1 cellular context compared by ENCODE assay signal in genomic region chr15:44715797-44716334, GRCh38.
TF ChIP-seq lines count a peak whose summit lies in the region.

No MANE protein-coding gene starts in this region.

TF ChIP-seq in GM12878, 131 proteins besides CTCF, POLR2A, EP300 and RAD21:
- TF ChIP-seq LARP7 (IDR thresholded peaks at IDR 0.05) (0 out of 2 replicates have a peak, but pooled peaks have one; percentile 9), POLR2AphosphoS5 (IDR thresholded peaks at IDR 0.05; ENCODE audit: low read length) (peak; percentile 60), NR2F1 (conservative IDR thresholded peaks at IDR 0.05) (no peak), RBBP5 (conservative IDR thresholded peaks at IDR 0.05) (no peak), NR2C1 (IDR thresholded peaks at IDR 0.05) (no peak), BRCA1 (IDR thresholded peaks at IDR 0.05; ENCODE audit: low read depth, low read length) (no peak), MXI1 (IDR thresholded peaks at IDR 0.05; ENCODE audit: low read depth, low read length) (no peak), WRNIP1 (IDR thresholded peaks at IDR 0.05; ENCODE audit: borderline replicate concordance, low read depth, low read length) (peak; percentile 33; the same call in 1 of the 2 replicates), MYB (IDR thresholded peaks at IDR 0.05; ENCODE audit: borderline replicate concordance, low read depth, low read length) (no peak), BACH1 (IDR thresholded peaks at IDR 0.05; ENCODE audit: borderline replicate concordance) (0 out of 2 replicates have a peak, but pooled peaks have one; percentile 57), POLR2AphosphoS2 (IDR thresholded peaks at IDR 0.05; ENCODE audit: low read depth, low read length) (peak; percentile 40), SREBF2 (IDR thresholded peaks at IDR 0.05; ENCODE audit: low read length) (no peak), RFX5 (IDR thresholded peaks at IDR 0.05; ENCODE audit: low read depth, low read length) (no peak)
